In the genomic region with DNA sequence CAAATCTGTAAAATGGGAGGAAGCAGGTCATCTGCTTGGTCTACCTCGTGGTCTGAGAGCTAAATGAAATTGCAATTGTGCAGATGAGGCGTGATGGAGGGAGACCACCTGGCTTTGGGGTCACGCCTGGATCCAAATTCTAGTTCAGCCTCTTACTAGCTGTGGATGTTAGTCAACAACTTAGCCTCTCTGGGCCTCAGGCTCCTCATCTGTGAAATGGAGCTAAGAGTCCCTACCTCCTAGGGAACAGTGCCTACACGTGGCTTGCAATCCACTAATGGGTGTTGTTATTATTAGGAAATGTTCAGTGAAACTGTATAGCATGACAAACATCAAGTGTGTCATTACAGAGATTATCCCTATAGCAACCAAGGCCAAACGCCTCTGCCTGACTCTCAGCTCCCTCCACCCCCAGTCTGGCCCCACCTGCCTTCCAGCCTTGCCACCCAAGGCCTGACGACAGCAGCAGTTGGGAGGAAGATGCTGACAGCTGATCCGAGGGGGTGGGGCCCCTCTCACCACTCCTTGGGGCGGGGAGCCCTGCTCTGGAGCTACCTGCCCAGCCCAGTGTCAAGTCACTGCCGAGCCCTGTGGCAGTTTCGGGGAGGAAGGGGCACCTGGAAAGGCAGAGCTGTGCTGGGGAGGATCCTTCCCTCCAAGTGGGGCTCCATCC, we compare ENCODE assay signal across 8 cellular contexts. TPM values are rescaled to one million over a fixed set of nuclear protein-coding genes. Genes with fewer than 3 reads are reported as not detected.
A peak's percentile ranks its signal among the peaks of the same experiment; 100 is the strongest.
DNase-seq lines count a peak whose midpoint lies in the region; ATAC-seq and TF ChIP-seq lines count a peak whose summit lies in the region.

No MANE protein-coding gene starts in this region.

- H3K56ac ChIP-seq in mesendoderm (ENCODE audit: low read length): peak overlapping the region; percentile 30

- no peak overlapping the region for H2AK5ac ChIP-seq in mesendoderm (ENCODE audit: low read length)

- H3K4me3 ChIP-seq in breast epithelium (no peak overlapping the region), mesendoderm (ENCODE audit: low read length) (no peak overlapping the region)

- H3K79me1 ChIP-seq in mesendoderm (ENCODE audit: low read length): no peaks in the 10 kb centered on the region

- no peak overlapping the region for H2BK120ac ChIP-seq in mesendoderm (ENCODE audit: low read depth, low read length)

- H3K36me3 ChIP-seq in breast epithelium (no peaks in the 10 kb centered on the region), mesendoderm (ENCODE audit: control insufficient read depth, insufficient read depth, low read length) (no peaks in the 10 kb centered on the region)

- H4K5ac ChIP-seq in mesendoderm (ENCODE audit: low read length): no peak overlapping the region

- no peak for TF ChIP-seq POLR2A in breast epithelium (IDR thresholded peaks at IDR 0.05)

- H3K4ac ChIP-seq in mesendoderm (ENCODE audit: low read depth, low read length): no peak overlapping the region

- intact Hi-C loops in breast epithelium (cut with DNase I; ENCODE audit: low total_unique reads): no loop called here

- H4K8ac ChIP-seq in mesendoderm (ENCODE audit: low read depth, low read length): no peak overlapping the region

- H3K4me2 ChIP-seq in mesendoderm (ENCODE audit: low read length): no peak overlapping the region

- H3K9ac ChIP-seq in mesendoderm (ENCODE audit: low read length): no peak overlapping the region

- WGBS in mesendoderm (ENCODE audit: extremely low coverage, insufficient coverage, low lambda C conversion rate): no CpG with 5 or more reads among the region's 10 CpGs

- H2BK5ac ChIP-seq in mesendoderm (ENCODE audit: low read length): no peak overlapping the region

- peak; percentile 62 for DNase-seq in NCI-H1436 (lab: John Stamatoyannopoulos, UW)
- DNase-seq in NCI-H1436 treated with DMSO at 0.1 percent for 48 hours (lab: John Stamatoyannopoulos, UW): no peak
- DNase-seq in NCI-H510A (lab: John Stamatoyannopoulos, UW): peak; percentile 67
- peak; percentile 53 to 80 for DNase-seq in breast epithelium (ENCODE audit: low spot score in 2 of 2)
- DNase-seq in mesendoderm: peak; percentile 76
- DNase-seq in activated CD4-positive, CD25-positive, alpha-beta regulatory T cell treated with anti-CD3 and anti-CD28 coated beads, Interleukin-2, amount 50 U/mL, for 72 hours: no peak
- DNase-seq in KG1 (lab: John Stamatoyannopoulos, UW): no peak

- ATAC-seq in HG02981 (IDR thresholded peaks at IDR 0.05; ENCODE audit: unreplicated experiment): no peak

- H3K23ac ChIP-seq in mesendoderm (ENCODE audit: low read length): no peak overlapping the region

- H3K27me3 ChIP-seq in breast epithelium: no peaks in the 10 kb centered on the region
- no peaks in the 10 kb centered on the region for H3K27me3 ChIP-seq in mesendoderm (ENCODE audit: insufficient read depth, low read length, poor library complexity)

- H3K4me1 ChIP-seq in breast epithelium (peaks cover 0 to 11% of the 10 kb centered on the region in 2 donors), mesendoderm (ENCODE audit: control insufficient read depth, low read depth, low read length) (peaks cover 4% of the 10 kb centered on the region)

- H3K18ac ChIP-seq in mesendoderm (ENCODE audit: low read length): no peak overlapping the region

- H3K27ac ChIP-seq in breast epithelium: peak overlapping the region; percentile 70 to 82
- H3K27ac ChIP-seq in mesendoderm (ENCODE audit: low read depth, low read length): no peak overlapping the region

- no peaks in the 10 kb centered on the region for H3K79me2 ChIP-seq in mesendoderm (ENCODE audit: control insufficient read depth, insufficient read depth, low read length)

- no peaks in the 10 kb centered on the region for H3K9me3 ChIP-seq in breast epithelium

- no peak for TF ChIP-seq CTCF in breast epithelium (IDR thresholded peaks at IDR 0.05)

- H2BK15ac ChIP-seq in mesendoderm (replicated peaks; ENCODE audit: low read depth): no peak overlapping the region

RNA-seq across cellular contexts. Expression of a gene that starts 1.7 kb away (rescaled TPM):
- total RNA-seq in breast epithelium: 10 to 100 TPM; 27.2 to 30.5 (median 28.1) TPM
- 7.9 TPM for polyA plus RNA-seq in mesendoderm (2013, experiment 1 of 2)
- 8.5 TPM for polyA plus RNA-seq in mesendoderm (2013, experiment 2 of 2)

RNA-seq across cellular contexts. Expression of a gene that starts 32.1 kb away (rescaled TPM):
- total RNA-seq in breast epithelium: 10 to 100 TPM in 2 of 3 donors, under 1 TPM in 1; 0.16 to 30.3 (median 10.2) TPM
- 0.37 TPM for polyA plus RNA-seq in mesendoderm (2013, experiment 1 of 2)
- 0.34 TPM for polyA plus RNA-seq in mesendoderm (2013, experiment 2 of 2)

Comparison
In these comparisons a context has a peak if more than half of its experiments do, and no peak if none do; other contexts are left out.
1. DNase-seq: peak in NCI-H1436 (single experiment), NCI-H510A (single experiment), breast epithelium (2 of 2) and mesendoderm (single experiment); none in NCI-H1436 treated with DMSO at 0.1 percent for 48 hours (single experiment), activated CD4-positive, CD25-positive, alpha-beta regulatory T cell treated with anti-CD3 and anti-CD28 coated beads, Interleukin-2, amount 50 U/mL, for 72 hours (single experiment) and KG1 (single experiment).